21 cellular contexts compared by ENCODE assay signal in the genomic region with DNA sequence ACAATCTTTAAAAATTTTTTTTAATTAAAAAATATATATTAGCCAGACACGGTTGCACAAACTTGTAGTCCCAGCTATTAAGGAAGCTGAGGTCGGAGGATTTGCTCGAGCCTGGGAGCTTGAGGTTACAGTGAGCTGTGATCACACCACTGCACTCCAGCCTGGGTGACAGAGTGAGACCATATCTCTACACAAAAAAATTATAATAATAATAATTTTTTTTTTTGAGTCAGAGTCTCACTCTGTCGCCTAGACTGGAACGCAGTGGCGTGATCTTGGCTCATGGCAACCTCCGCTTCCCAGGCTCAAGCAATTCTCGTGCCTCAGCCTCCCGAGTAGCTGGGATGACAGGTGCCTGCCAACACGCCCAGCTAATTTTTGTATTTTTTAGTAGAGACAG. TPM values are rescaled to one million over a fixed set of nuclear protein-coding genes. Genes with fewer than 3 reads are reported as not detected.
DNase-seq lines count a peak whose midpoint lies in the region; ATAC-seq, FAIRE-seq and TF ChIP-seq lines count a peak whose summit lies in the region.
"Had no signal": no experiment of that assay in that cellular context is flagged by ENCODE, and none has a peak within 500 bp of the region (broad histone marks: within the 10 kb centered on the region; RNA-seq: fewer than 3 reads in every experiment).

No MANE protein-coding gene starts in this region.

- intact Hi-C loops in activated CD4-positive, alpha-beta T cell treated with anti-CD3 and anti-CD28 coated beads for 36 hours (cut with DNase I, micrococcal nuclease), result no loop called here
- intact Hi-C loops in activated CD4-positive, alpha-beta memory T cell treated with anti-CD3 and anti-CD28 coated beads for 36 hours (cut with micrococcal nuclease), result no loop called here

- no peaks in the 10 kb centered on the region for H4K20me1 ChIP-seq in keratinocyte (ENCODE audit: control insufficient read depth, extremely low read depth, insufficient read depth, low read length)

- peak overlapping the region; percentile 77 for H3K4me2 ChIP-seq in keratinocyte (ENCODE audit: control insufficient read depth, extremely low read depth, insufficient read depth, low read depth, low read length)

- no peak overlapping the region for H3K4me3 Mint-ChIP-seq in activated CD4-positive, alpha-beta T cell treated with anti-CD3 and anti-CD28 coated beads for 36 hours
- H3K4me3 Mint-ChIP-seq in activated CD4-positive, alpha-beta memory T cell treated with anti-CD3 and anti-CD28 coated beads for 36 hours, result no peak overlapping the region
- H3K4me3 Mint-ChIP-seq in stimulated activated memory B cell treated with anti-CD40 and anti-IgM and Interleukin-4, amounts not matched to agents 10 μg/mL and 1 μg/mL and 100 μg/mL, for 72 hours, result no peak overlapping the region

- peak overlapping the region; percentile 80 for H3K27ac Mint-ChIP-seq in activated CD4-positive, alpha-beta T cell treated with anti-CD3 and anti-CD28 coated beads for 36 hours
- H3K27ac Mint-ChIP-seq in activated CD4-positive, alpha-beta memory T cell treated with anti-CD3 and anti-CD28 coated beads for 36 hours, result peak overlapping the region; percentile 75
- peak overlapping the region; percentile 22 for H3K27ac Mint-ChIP-seq in stimulated activated memory B cell treated with anti-CD40 and anti-IgM and Interleukin-4, amounts not matched to agents 10 μg/mL and 1 μg/mL and 100 μg/mL, for 72 hours

- CTCF ChIA-PET in activated CD4-positive, alpha-beta T cell treated with anti-CD3 and anti-CD28 coated beads for 36 hours (lab: Charles Lee), result interaction anchor here (0.6 to 1.9 kb wide), 5 partner anchors 9 to 152 kb away, joined by 3 to 8 read pairs (median 4); no protein-coding TSS in a partner anchor
- CTCF ChIA-PET in activated CD4-positive, alpha-beta memory T cell treated with anti-CD3 and anti-CD28 coated beads for 36 hours (lab: Charles Lee), result interaction anchor here (0.8 to 2.2 kb wide), 4 partner anchors 19 to 126 kb away, joined by 3 to 11 read pairs (median 4); no protein-coding TSS in a partner anchor

- in situ Hi-C loops in ACHN (cut with HindIII; ENCODE audit: low pct_ligation_motif_present, low pct_unique_long_range_greater_than_20kb, low sequenced_read_pairs), result no loop called here

- H3K9me3 Mint-ChIP-seq in activated CD4-positive, alpha-beta T cell treated with anti-CD3 and anti-CD28 coated beads for 36 hours (ENCODE audit: low read depth), result no peaks in the 10 kb centered on the region
- no peaks in the 10 kb centered on the region for H3K9me3 Mint-ChIP-seq in activated CD4-positive, alpha-beta memory T cell treated with anti-CD3 and anti-CD28 coated beads for 36 hours
- H3K9me3 Mint-ChIP-seq in stimulated activated memory B cell treated with anti-CD40 and anti-IgM and Interleukin-4, amounts not matched to agents 10 μg/mL and 1 μg/mL and 100 μg/mL, for 72 hours, result no peaks in the 10 kb centered on the region
- H3K9me3 Mint-ChIP-seq: T-helper 2 cell treated with Interferon-gamma antibody and Interleukin-4, amounts not matched to agents 5 μg/mL and 100 μg/mL, for 36 hours had no signal

- no peaks in the 10 kb centered on the region for H3K9me1 ChIP-seq in keratinocyte (ENCODE audit: control insufficient read depth, extremely low read depth, insufficient read depth, low read length)

- no peak overlapping the region for H2AFZ ChIP-seq in keratinocyte (ENCODE audit: control insufficient read depth, low read length)

- H3K4me1 Mint-ChIP-seq in activated CD4-positive, alpha-beta T cell treated with anti-CD3 and anti-CD28 coated beads for 36 hours, result peaks cover 81% of the 10 kb centered on the region
- peaks cover 72% of the 10 kb centered on the region for H3K4me1 Mint-ChIP-seq in activated CD4-positive, alpha-beta memory T cell treated with anti-CD3 and anti-CD28 coated beads for 36 hours (ENCODE audit: low read depth)
- H3K4me1 Mint-ChIP-seq in stimulated activated memory B cell treated with anti-CD40 and anti-IgM and Interleukin-4, amounts not matched to agents 10 μg/mL and 1 μg/mL and 100 μg/mL, for 72 hours, result peaks cover 61% of the 10 kb centered on the region

- peaks cover 28% of the 10 kb centered on the region for H3K36me3 Mint-ChIP-seq in activated CD4-positive, alpha-beta T cell treated with anti-CD3 and anti-CD28 coated beads for 36 hours (ENCODE audit: low read depth)
- H3K36me3 Mint-ChIP-seq in activated CD4-positive, alpha-beta memory T cell treated with anti-CD3 and anti-CD28 coated beads for 36 hours, result peaks cover 11% of the 10 kb centered on the region
- H3K36me3 Mint-ChIP-seq in stimulated activated memory B cell treated with anti-CD40 and anti-IgM and Interleukin-4, amounts not matched to agents 10 μg/mL and 1 μg/mL and 100 μg/mL, for 72 hours, result peaks cover 50% of the 10 kb centered on the region

- no peak for FAIRE-seq in keratinocyte (lab: Jason Lieb, UNC)

- POLR2A ChIA-PET in activated CD4-positive, alpha-beta T cell treated with anti-CD3 and anti-CD28 coated beads for 36 hours (lab: Charles Lee), result interaction anchor here (0.7 kb wide), 1 partner anchor 281 kb away, joined by 6 read pairs; no protein-coding TSS in a partner anchor
- POLR2A ChIA-PET in activated CD4-positive, alpha-beta memory T cell treated with anti-CD3 and anti-CD28 coated beads for 36 hours (lab: Charles Lee), result interaction anchor here (0.7 to 1.2 kb wide), 2 partner anchors 19 to 24 kb away, joined by 3 to 5 read pairs; a partner anchor contains a TSS

- peaks cover 80% of the 10 kb centered on the region for H3K79me2 ChIP-seq in keratinocyte (ENCODE audit: control insufficient read depth, insufficient read depth, low read length)

- TF ChIP-seq CTCF in keratinocyte (optimal IDR thresholded peaks at IDR 0.05 in 1 of 3, IDR thresholded peaks at IDR 0.05 in 1 of 3, conservative IDR thresholded peaks at IDR 0.05 in 1 of 3; ENCODE audit: extremely low read depth in 1 of 3, insufficient read depth in 2 of 3, low read length in 3 of 3), result no peak

- H3K27me3 ChIP-seq in keratinocyte (ENCODE audit: control insufficient read depth, extremely low read depth, insufficient read depth, low read length), result no peaks in the 10 kb centered on the region
- H3K27me3 ChIP-seq: MG63, sigmoid colon, SJCRH30 had no signal

- DNase-seq in activated CD4-positive, alpha-beta T cell treated with anti-CD3 and anti-CD28 coated beads for 36 hours, result no peak
- no peak for DNase-seq in activated CD4-positive, alpha-beta T cell treated with anti-CD3 and anti-CD28 coated beads, Interleukin-2, amount 50 U/mL, for 48 hours
- no peak for DNase-seq in activated CD4-positive, alpha-beta memory T cell treated with anti-CD3 and anti-CD28 coated beads for 36 hours
- DNase-seq in keratinocyte (ENCODE audit: low read depth, low spot score) (no peak), ACHN (no peak), OCI-M2 (lab: John Stamatoyannopoulos, UW; ENCODE audit: unreplicated experiment) (no peak), activated gamma-delta T cell (lab: John Stamatoyannopoulos, UW) (no peak)
- DNase-seq: activated CD4-positive, CD25-positive, alpha-beta regulatory T cell treated with anti-CD3 and anti-CD28 coated beads, Interleukin-2, amount 50 U/mL, for 72 hours; activated T-cell treated with anti-CD3 and anti-CD28 coated beads, Interleukin-2, amount 50 U/mL, for 48 hours; C1 segment of cervical spinal cord; DND-41; erythroblast; MG63; NCI-H187 treated with DMSO at 0.1 percent for 48 hours; NCI-H510A treated with DMSO at 0.1 percent for 48 hours; sigmoid colon; stimulated activated CD4-positive, alpha-beta T cell treated with anti-CD3 and anti-CD28 coated beads, Interleukin-2, amount 100 ng/mL, for 48 hours had no signal

- no peak for ATAC-seq in activated CD4-positive, alpha-beta T cell treated with anti-CD3 and anti-CD28 coated beads for 36 hours
- ATAC-seq in stimulated activated memory B cell treated with anti-CD40 and anti-IgM and Interleukin-4, amounts not matched to agents 10 μg/mL and 1 μg/mL and 100 μg/mL, for 72 hours, result no peak

- dilution Hi-C loops in keratinocyte (cut with MboI; ENCODE audit: extremely low pct_ligation_motif_present, low sequenced_read_pairs), result no loop called here

- H3K36me3 ChIP-seq in keratinocyte (ENCODE audit: control insufficient read depth in 2 of 2, extremely low read depth in 1 of 2, insufficient read depth in 2 of 2, low read length in 2 of 2), result peaks cover 3 to 6% of the 10 kb centered on the region in 2 experiments
- H3K36me3 ChIP-seq: sigmoid colon, SJCRH30 had no signal

- peaks cover 26% of the 10 kb centered on the region for H3K4me1 ChIP-seq in keratinocyte (ENCODE audit: control insufficient read depth, extremely low read depth, insufficient read depth, low read length)

- no peaks in the 10 kb centered on the region for H3K27me3 Mint-ChIP-seq in activated CD4-positive, alpha-beta T cell treated with anti-CD3 and anti-CD28 coated beads for 36 hours
- H3K27me3 Mint-ChIP-seq in activated CD4-positive, alpha-beta memory T cell treated with anti-CD3 and anti-CD28 coated beads for 36 hours, result no peaks in the 10 kb centered on the region
- no peaks in the 10 kb centered on the region for H3K27me3 Mint-ChIP-seq in stimulated activated memory B cell treated with anti-CD40 and anti-IgM and Interleukin-4, amounts not matched to agents 10 μg/mL and 1 μg/mL and 100 μg/mL, for 72 hours

- peak overlapping the region; percentile 78 for H3K27ac ChIP-seq in keratinocyte (ENCODE audit: control insufficient read depth, insufficient read depth, low read length)
- H3K27ac ChIP-seq: 22Rv1, SJCRH30 had no signal

- H3K9ac ChIP-seq in keratinocyte (ENCODE audit: control insufficient read depth, extremely low read depth, insufficient read depth, low read length), result peak overlapping the region; percentile 44

- no peaks in the 10 kb centered on the region for H3K9me3 ChIP-seq in keratinocyte (ENCODE audit: control insufficient read depth, low read depth, low read length)
- H3K9me3 ChIP-seq: sigmoid colon, SJCRH30 had no signal

- no peak overlapping the region for H3K4me3 ChIP-seq in keratinocyte (ENCODE audit: control insufficient read depth in 2 of 3, extremely low read depth in 1 of 3, insufficient read depth in 2 of 3, low read depth in 1 of 3, low read length in 3 of 3)
- H3K4me3 ChIP-seq: MG63, sigmoid colon, SJCRH30 had no signal

RNA-seq across cellular contexts. Expression of a gene that starts 23.8 kb away (rescaled TPM):
- total RNA-seq in activated CD4-positive, alpha-beta T cell treated with anti-CD3 and anti-CD28 coated beads for 36 hours, result 100 to 1,000 TPM in 1 of 2 experiments, 10 to 100 TPM in 1; 99.0 to 116 TPM
- total RNA-seq in activated CD4-positive, alpha-beta memory T cell treated with anti-CD3 and anti-CD28 coated beads for 36 hours, result 100 to 1,000 TPM; 130 to 134 TPM
- 56.8 to 145 TPM (median 85.4 TPM) in 3 replicates for polyA plus RNA-seq in keratinocyte
- polyA plus RNA-seq in keratinocyte (2011; ENCODE audit: low read depth), result 40.8 TPM
- 145 and 178 TPM in 2 replicates for polyA plus RNA-seq in keratinocyte (2011; cell fraction: cytosol; rRNA removed)
- polyA plus RNA-seq in keratinocyte (2011; cell fraction: nucleus; rRNA removed), result 81.8 and 90.5 TPM in 2 replicates
- polyA plus RNA-seq in keratinocyte (2012; ENCODE audit: low replicate concordance), result 118 and 158 TPM in 2 replicates
- polyA minus RNA-seq in keratinocyte, result 98.1 to 234 TPM (median 126 TPM) in 3 replicates
- polyA minus RNA-seq in keratinocyte (2011; cell fraction: cytosol; rRNA and poly(A)+ RNA removed), result 127 TPM
- 34.0 and 41.3 TPM in 2 replicates for polyA minus RNA-seq in keratinocyte (2011; cell fraction: nucleus; rRNA and poly(A)+ RNA removed)

Comparison
In these comparisons a context has a peak if more than half of its experiments do, and no peak if none do; other contexts are left out.
1. H3K27ac Mint-ChIP-seq: peak in every context shown above with its lines; median percentile 80 in activated CD4-positive, alpha-beta T cell treated with anti-CD3 and anti-CD28 coated beads for 36 hours; 75 in activated CD4-positive, alpha-beta memory T cell treated with anti-CD3 and anti-CD28 coated beads for 36 hours; 22 in stimulated activated memory B cell treated with anti-CD40 and anti-IgM and Interleukin-4, amounts not matched to agents 10 μg/mL and 1 μg/mL and 100 μg/mL, for 72 hours.